ENCODE assay signal across 19 cellular contexts in genomic region chr1:53016705-53017104, GRCh38. TPM values are rescaled to one million over a fixed set of nuclear protein-coding genes. Genes with fewer than 3 reads are reported as not detected.
A peak's percentile ranks its signal among the peaks of the same experiment; 100 is the strongest.
DNase-seq lines count a peak whose midpoint lies in the region; ATAC-seq, FAIRE-seq and TF ChIP-seq lines count a peak whose summit lies in the region.
"Had no signal": no experiment of that assay in that cellular context is flagged by ENCODE, and none has a peak within 500 bp of the region (broad histone marks: within the 10 kb centered on the region; RNA-seq: fewer than 3 reads in every experiment).

No MANE protein-coding gene starts in this region.

- TF ChIP-seq POLR2A in A549 (IDR thresholded peaks at IDR 0.05; ENCODE audit: low read length) (no peak), body of pancreas (IDR thresholded peaks at IDR 0.05) (no peak)

- TF ChIP-seq EP300 in A549 (IDR thresholded peaks at IDR 0.05) = no peak

- 95% methylated on average over 1 of the region's 1 CpG for WGBS in A549 (ENCODE audit: missing lambda C conversion rate)
- 88 to 100% methylated on average over 1 of the region's 1 CpG for WGBS in body of pancreas, 2 donors

- H3K4me2 ChIP-seq in A549 = peak overlapping the region; percentile 93; the same call in 1 of the 3 replicates

- intact Hi-C loops in body of pancreas (cut with DNase I) = loop anchor here (10.0 kb wide), 1 partner anchor 168 kb away; no protein-coding TSS in a partner anchor

- H3K4me1 ChIP-seq in A549 = peaks cover 12% of the 10 kb centered on the region; the same call in 2 of the 3 replicates
- H3K4me1 ChIP-seq in body of pancreas = peaks cover 17% of the 10 kb centered on the region
- H3K4me1 ChIP-seq: uterus had no signal

- H3K27ac ChIP-seq in A549 = no peak overlapping the region
- no peak overlapping the region for H3K27ac ChIP-seq in body of pancreas
- H3K27ac ChIP-seq: psoas muscle, uterus had no signal

- H3K4me3 Mint-ChIP-seq in activated naive CD8-positive, alpha-beta T cell treated with anti-CD3 and anti-CD28 coated beads, Interleukin-2, amount 10 ng/mL, durations not matched to agents 7 days and 5 days = peak overlapping the region; percentile 1
- H3K4me3 Mint-ChIP-seq in immature natural killer cell = peak overlapping the region; percentile 90 to 100 (median 93)

- TF ChIP-seq RAD21 in A549 (conservative IDR thresholded peaks at IDR 0.05 in 1 of 2, IDR thresholded peaks at IDR 0.05 in 1 of 2) = no peak

- no peaks in the 10 kb centered on the region for H3K27me3 ChIP-seq in body of pancreas
- H3K27me3 ChIP-seq: uterus had no signal

- H3K9me3 Mint-ChIP-seq in activated naive CD8-positive, alpha-beta T cell treated with anti-CD3 and anti-CD28 coated beads, Interleukin-2, amount 10 ng/mL, durations not matched to agents 7 days and 5 days = no peaks in the 10 kb centered on the region
- no peaks in the 10 kb centered on the region for H3K9me3 Mint-ChIP-seq in immature natural killer cell
- H3K9me3 Mint-ChIP-seq: stimulated activated memory B cell treated with anti-CD40 and anti-IgM and Interleukin-4, amounts not matched to agents 10 μg/mL and 1 μg/mL and 100 μg/mL, for 72 hours; T-helper 1 cell treated with Interleukin-12 subunit alpha and Interleukin-12 subunit beta and Interleukin-4 antibody, amounts not matched to agents 30 μg/mL and 1 μg/mL, for 36 hours had no signal

- CTCF ChIA-PET in A549 (lab: Yijun Ruan, JAX) = interaction anchor here (1.1 kb wide), 1 partner anchor 10 kb away, joined by 3 read pairs; no protein-coding TSS in a partner anchor

- ATAC-seq in A549 (no peak), body of pancreas (no peak), GM19035 (IDR thresholded peaks at IDR 0.05; ENCODE audit: unreplicated experiment) (no peak)
- no peak for ATAC-seq in activated naive CD8-positive, alpha-beta T cell treated with anti-CD3 and anti-CD28 coated beads, Interleukin-2, amount 10 ng/mL, durations not matched to agents 7 days and 5 days (ENCODE audit: low read depth)
- ATAC-seq: mucosa of descending colon; psoas muscle; stimulated activated memory B cell treated with anti-CD40 and anti-IgM and Interleukin-4, amounts not matched to agents 10 μg/mL and 1 μg/mL and 100 μg/mL, for 72 hours had no signal

- DNase-seq in A549 (ENCODE audit: low read depth in 1 of 2, low spot score in 1 of 2) (no peak), EH (ENCODE audit: low read depth) (peak; percentile 31), immature natural killer cell (no peak), hippocampal formation (lab: John Stamatoyannopoulos, UW) (no peak), GOT3 (lab: John Stamatoyannopoulos, UW) (no peak), body of pancreas (no peak)
- DNase-seq in activated naive CD8-positive, alpha-beta T cell treated with anti-CD3 and anti-CD28 coated beads, Interleukin-2, amount 10 ng/mL, durations not matched to agents 7 days and 5 days = no peak
- DNase-seq: activated CD4-positive, alpha-beta T cell treated with anti-CD3 and anti-CD28 coated beads for 48 hours; activated effector memory CD4-positive, alpha-beta T cell treated with Interleukin-2 at 50 U/mL for 16 hours; GDM1; mucosa of descending colon; NCI-H1092 treated with DMSO at 0.1 percent for 48 hours; psoas muscle; stimulated activated CD4-positive, alpha-beta T cell treated with anti-CD3 and anti-CD28 coated beads, Interleukin-4, amount 100 ng/mL, for 1 hour; uterus had no signal

- H3K27me3 Mint-ChIP-seq in activated naive CD8-positive, alpha-beta T cell treated with anti-CD3 and anti-CD28 coated beads, Interleukin-2, amount 10 ng/mL, durations not matched to agents 7 days and 5 days = no peaks in the 10 kb centered on the region
- no peaks in the 10 kb centered on the region for H3K27me3 Mint-ChIP-seq in immature natural killer cell (ENCODE audit: low read depth in 3 of 3)
- H3K27me3 Mint-ChIP-seq: stimulated activated memory B cell treated with anti-CD40 and anti-IgM and Interleukin-4, amounts not matched to agents 10 μg/mL and 1 μg/mL and 100 μg/mL, for 72 hours had no signal

- peaks cover 21% of the 10 kb centered on the region for H3K4me1 Mint-ChIP-seq in activated naive CD8-positive, alpha-beta T cell treated with anti-CD3 and anti-CD28 coated beads, Interleukin-2, amount 10 ng/mL, durations not matched to agents 7 days and 5 days
- H3K4me1 Mint-ChIP-seq in immature natural killer cell = peaks cover 39 to 53% of the 10 kb centered on the region in 2 donors

- TF ChIP-seq CTCF in A549 (IDR thresholded peaks at IDR 0.05) = no peak
- TF ChIP-seq CTCF in body of pancreas (IDR thresholded peaks at IDR 0.05) = no peak

- peaks cover 11% of the 10 kb centered on the region for H3K36me3 Mint-ChIP-seq in activated naive CD8-positive, alpha-beta T cell treated with anti-CD3 and anti-CD28 coated beads, Interleukin-2, amount 10 ng/mL, durations not matched to agents 7 days and 5 days
- peaks cover 3% of the 10 kb centered on the region in 3 donors for H3K36me3 Mint-ChIP-seq in immature natural killer cell

- H3K36me3 ChIP-seq in body of pancreas (replicated peaks in 1 of 2; ENCODE audit: insufficient read depth in 1 of 2, low read depth in 2 of 2) = no peaks in the 10 kb centered on the region
- H3K36me3 ChIP-seq: uterus had no signal

- POLR2A ChIA-PET in A549 (lab: Yijun Ruan, JAX) = no interaction called here
- POLR2A ChIA-PET in activated naive CD8-positive, alpha-beta T cell treated with anti-CD3 and anti-CD28 coated beads, Interleukin-2, amount 10 ng/mL, durations not matched to agents 7 days and 5 days (lab: Charles Lee) = no interaction called here

- FAIRE-seq in A549 (lab: Jason Lieb, UNC) = no peak
- FAIRE-seq: colon had no signal

- H3K27ac Mint-ChIP-seq in activated naive CD8-positive, alpha-beta T cell treated with anti-CD3 and anti-CD28 coated beads, Interleukin-2, amount 10 ng/mL, durations not matched to agents 7 days and 5 days = no peak overlapping the region
- peak overlapping the region in 5 of 6 donors; percentile 29 to 96 (median 47) for H3K27ac Mint-ChIP-seq in immature natural killer cell
- H3K27ac Mint-ChIP-seq: T-helper 1 cell treated with Interleukin-12 subunit alpha and Interleukin-12 subunit beta and Interleukin-4 antibody, amounts not matched to agents 30 μg/mL and 1 μg/mL, for 36 hours had no signal

- H3K4me3 ChIP-seq in A549 (no peak overlapping the region), body of pancreas (no peak overlapping the region)
- H3K4me3 ChIP-seq: mucosa of descending colon, uterus had no signal

- H3K9me3 ChIP-seq in A549 = no peaks in the 10 kb centered on the region
- H3K9me3 ChIP-seq in body of pancreas = no peaks in the 10 kb centered on the region
- H3K9me3 ChIP-seq: mucosa of descending colon, psoas muscle, uterus had no signal

TF ChIP-seq in A549, 52 proteins besides CTCF, POLR2A, EP300 and RAD21:
- TF ChIP-seq ZSCAN20 (CRISPR knock-in tag; IDR thresholded peaks at IDR 0.05) = no peak
- no peak for TF ChIP-seq RARB (CRISPR knock-in tag; IDR thresholded peaks at IDR 0.05)
- TF ChIP-seq BCL3 (IDR thresholded peaks at IDR 0.05) = no peak
- no peak for TF ChIP-seq PHF8 (IDR thresholded peaks at IDR 0.05; ENCODE audit: borderline replicate concordance, low read depth)
- TF ChIP-seq RCOR1 (IDR thresholded peaks at IDR 0.05; ENCODE audit: low read depth, low read length) = no peak
- no peak for TF ChIP-seq EHF (CRISPR knock-in tag; IDR thresholded peaks at IDR 0.05)
- no peak for TF ChIP-seq ATOH8 (CRISPR knock-in tag; IDR thresholded peaks at IDR 0.05; ENCODE audit: low read depth)
- TF ChIP-seq ESRRA (IDR thresholded peaks at IDR 0.05; ENCODE audit: borderline replicate concordance, low read length) = no peak
- no peak for TF ChIP-seq MYC (IDR thresholded peaks at IDR 0.05; ENCODE audit: borderline replicate concordance, low read length)
- TF ChIP-seq HOXB13 (CRISPR knock-in tag; IDR thresholded peaks at IDR 0.05; ENCODE audit: low read depth) = no peak
- TF ChIP-seq PBX3 (IDR thresholded peaks at IDR 0.05) = no peak
- no peak for TF ChIP-seq EHMT2 (IDR thresholded peaks at IDR 0.05; ENCODE audit: low read depth)

RNA-seq across cellular contexts. Expression of gene PODN, which starts 45.3 kb away (rescaled TPM):
- polyA plus RNA-seq in A549 (2011; rRNA removed) = 0.05 and 0.15 TPM in 2 replicates
- polyA plus RNA-seq in A549 (2012; cell fraction: cytosol; rRNA removed) = 0.01 TPM in 1 of 2 replicates, not detected in the other
- 0.05 and 0.17 TPM in 2 replicates for polyA plus RNA-seq in A549 (2012; cell fraction: nucleus; rRNA removed)
- not detected in 3 replicates for polyA plus RNA-seq in A549 (2017; fragmentation: RNase III; extraction: RNeasy Plus Mini Kit Qiagen cat#74134 plus additional on column Dnase treatment)
- not detected in 2 replicates for polyA minus RNA-seq in A549 (2011; rRNA and poly(A)+ RNA removed)
- total RNA-seq in activated naive CD8-positive, alpha-beta T cell treated with anti-CD3 and anti-CD28 coated beads, Interleukin-2, amount 10 ng/mL, durations not matched to agents 7 days and 5 days = under 1 TPM in 1 of 2 experiments, not detected in 1; 0.14 TPM
- polyA plus RNA-seq in immature natural killer cell = 1 to 10 TPM; 1.7 to 4.3 (median 2.9) TPM
- 100 to 1,000 TPM in 1 of 2 donors, 10 to 100 TPM in 1; 35.8 to 123 TPM for total RNA-seq in body of pancreas

Comparison
In these comparisons a context has a peak if more than half of its experiments do, and no peak if none do; other contexts are left out.
1. RNA of gene PODN, which starts 45.3 kb away (total RNA-seq): 35.8 to 123 TPM in body of pancreas; 0.14 TPM in activated naive CD8-positive, alpha-beta T cell treated with anti-CD3 and anti-CD28 coated beads, Interleukin-2, amount 10 ng/mL, durations not matched to agents 7 days and 5 days; every median in the first group is over 10 times any median in the second.